ENCODE assay signal across 11 cellular contexts in the genomic region with DNA sequence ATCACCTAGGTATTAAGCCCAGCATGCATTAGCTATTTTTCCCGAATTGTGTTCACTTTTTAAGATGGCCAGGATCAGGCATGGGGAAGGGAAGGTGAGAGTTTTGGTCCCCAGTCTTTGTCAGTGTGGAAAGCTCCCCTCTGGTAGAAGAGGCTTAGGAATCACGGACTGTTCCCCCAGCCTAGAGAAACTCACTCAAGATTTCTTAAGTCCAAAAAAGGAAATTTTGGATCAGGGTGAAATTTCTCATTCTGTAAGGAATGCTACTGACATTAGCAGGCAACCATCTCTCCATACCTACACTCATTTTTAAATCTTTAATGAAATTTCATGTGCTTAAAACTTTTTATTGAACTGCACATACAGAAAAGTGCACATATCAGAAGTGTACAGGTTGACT.
"Had no signal": no experiment of that assay in that cellular context is flagged by ENCODE, and none has a peak within 500 bp of the region (broad histone marks: within the 10 kb centered on the region; RNA-seq: fewer than 3 reads in every experiment).

No MANE protein-coding gene starts in this region.

- H3K27me3 ChIP-seq: esophagus muscularis mucosa, heart right ventricle, testis had no signal

- DNase-seq: activated naive CD4-positive, alpha-beta T cell treated with anti-CD3 and anti-CD28 coated beads, Interleukin-2, amount 50 U/mL, for 16 hours; heart right ventricle; mesendoderm; nephron progenitor cell; stimulated activated CD4-positive, alpha-beta T cell treated with anti-CD3 and anti-CD28 coated beads, Interleukin-4, amount 100 ng/mL, for 4 hours; stimulated activated naive CD8-positive, alpha-beta T cell treated with anti-CD3 and anti-CD28 coated beads, Interleukin-15, amount 100 ng/mL, for 72 hours; T-helper 2 cell; testis had no signal

- H3K9me3 ChIP-seq: esophagus muscularis mucosa, heart right ventricle, testis had no signal

- H3K4me3 ChIP-seq: esophagus muscularis mucosa, heart right ventricle, testis had no signal

- H3K27ac Mint-ChIP-seq: activated T-helper 2 cell treated with anti-CD3 and anti-CD28 coated beads, Interferon-gamma antibody, Interleukin-2, Interleukin-4, amounts not matched to agents 10 μg/mL and 5 μg/mL and 100 μg/mL, durations not matched to agents 14 hours and 24 hours and 36 hours; nephron progenitor cell; stimulated activated naive CD8-positive, alpha-beta T cell treated with anti-CD3 and anti-CD28 coated beads, Interleukin-15, amount 100 ng/mL, for 72 hours had no signal

- H3K9me3 Mint-ChIP-seq: activated T-helper 2 cell treated with anti-CD3 and anti-CD28 coated beads, Interferon-gamma antibody, Interleukin-2, Interleukin-4, amounts not matched to agents 10 μg/mL and 5 μg/mL and 100 μg/mL, durations not matched to agents 14 hours and 24 hours and 36 hours; nephron progenitor cell had no signal

- H3K4me1 ChIP-seq: esophagus muscularis mucosa, testis had no signal

- H3K4me3 Mint-ChIP-seq: nephron progenitor cell; stimulated activated naive CD8-positive, alpha-beta T cell treated with anti-CD3 and anti-CD28 coated beads, Interleukin-15, amount 100 ng/mL, for 72 hours had no signal

- H3K4me1 Mint-ChIP-seq: nephron progenitor cell; stimulated activated naive CD8-positive, alpha-beta T cell treated with anti-CD3 and anti-CD28 coated beads, Interleukin-15, amount 100 ng/mL, for 72 hours had no signal

- H3K36me3 ChIP-seq: esophagus muscularis mucosa, heart right ventricle had no signal

- ATAC-seq: left lobe of liver; stimulated activated naive CD8-positive, alpha-beta T cell treated with anti-CD3 and anti-CD28 coated beads, Interleukin-15, amount 100 ng/mL, for 72 hours had no signal

- H3K27ac ChIP-seq: esophagus muscularis mucosa, testis had no signal
